In the genomic region with DNA sequence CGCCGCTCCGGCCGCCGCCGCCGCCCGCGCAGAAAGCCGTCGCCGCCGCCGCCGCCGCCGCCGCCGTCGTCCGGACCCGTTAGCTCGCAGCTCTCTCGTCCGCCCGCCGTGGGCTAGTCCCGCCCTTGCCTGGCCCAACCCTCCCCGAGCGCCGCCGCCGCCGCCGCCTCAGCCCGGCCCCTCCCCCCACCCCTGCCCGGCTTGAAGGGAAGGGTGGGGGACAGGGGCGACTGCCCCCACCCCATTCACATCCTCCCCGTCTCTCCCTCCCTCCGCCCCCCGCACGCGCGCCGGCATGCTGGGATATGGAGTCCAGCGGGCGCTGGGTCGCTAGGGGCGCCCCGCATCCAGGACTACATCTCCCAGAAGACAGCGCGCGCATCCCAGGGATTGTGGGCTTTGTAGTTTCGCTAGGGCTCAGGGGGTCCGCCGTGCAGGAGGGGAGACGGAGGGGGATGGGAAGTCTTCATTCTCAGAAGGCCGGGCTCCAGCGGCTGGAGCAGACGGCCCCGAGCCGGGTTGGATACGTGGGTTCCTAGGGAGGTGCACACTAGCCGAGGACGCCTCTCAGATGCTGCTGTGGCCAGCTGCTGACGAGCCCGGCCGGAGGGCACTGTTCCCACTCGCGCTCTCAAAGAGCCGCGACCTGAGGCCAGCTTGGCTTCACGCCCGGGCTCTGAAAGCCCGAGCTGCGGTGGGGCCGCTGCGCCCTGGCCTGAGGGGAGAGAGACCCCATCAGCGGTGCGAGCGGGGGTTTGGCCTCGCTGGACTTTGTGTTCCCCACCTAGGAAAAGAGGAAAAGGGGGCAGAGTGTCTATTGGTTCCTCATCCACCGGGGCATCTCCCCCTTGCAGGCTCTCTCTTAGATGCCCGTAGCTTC, we compare ENCODE assay signal across 8 cellular contexts. TPM values are rescaled to one million over a fixed set of nuclear protein-coding genes. Genes with fewer than 3 reads are reported as not detected.
DNase-seq lines count a peak whose midpoint lies in the region; ATAC-seq and TF ChIP-seq lines count a peak whose summit lies in the region.

A gene with protein sequence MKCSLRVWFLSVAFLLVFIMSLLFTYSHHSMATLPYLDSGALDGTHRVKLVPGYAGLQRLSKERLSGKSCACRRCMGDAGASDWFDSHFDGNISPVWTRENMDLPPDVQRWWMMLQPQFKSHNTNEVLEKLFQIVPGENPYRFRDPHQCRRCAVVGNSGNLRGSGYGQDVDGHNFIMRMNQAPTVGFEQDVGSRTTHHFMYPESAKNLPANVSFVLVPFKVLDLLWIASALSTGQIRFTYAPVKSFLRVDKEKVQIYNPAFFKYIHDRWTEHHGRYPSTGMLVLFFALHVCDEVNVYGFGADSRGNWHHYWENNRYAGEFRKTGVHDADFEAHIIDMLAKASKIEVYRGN (minus strand): TSS at position 118 of the 880 bp plus-strand sequence. CDS start 40,570 bp downstream, outside the sequence.

- H3K4me3 Mint-ChIP-seq in Caco-2 (ENCODE audit: unreplicated experiment), result peak within 1 kb of the TSS; percentile 92

- no peaks in the 10 kb centered on the region for H3K27me3 Mint-ChIP-seq in Caco-2 (ENCODE audit: insufficient read depth, unreplicated experiment)

- POLR2A ChIA-PET in Caco-2 (lab: Charles Lee), result interaction anchor here (0.5 to 0.8 kb wide), 3 partner anchors 11 to 58 kb away, joined by 3 to 6 read pairs (median 4); a partner anchor contains a TSS

- H3K4me1 ChIP-seq in Caco-2 (peaks cover 45% of the 10 kb centered on the region), HUES48 (ENCODE audit: control insufficient read depth, insufficient read depth, low read length) (peaks cover 25% of the 10 kb centered on the region)

- intact Hi-C loops in Caco-2 (cut with micrococcal nuclease; ENCODE audit: unreplicated experiment), result loop anchor here (1.0 to 2.0 kb wide), 4 partner anchors 11 to 58 kb away; a partner anchor contains a TSS

- DNase-seq in Caco-2, result peak; percentile 96 to 97
- DNase-seq in OCI-M1 (lab: John Stamatoyannopoulos, UW), result peak; percentile 96
- DNase-seq in activated T-cell treated with anti-CD3 and anti-CD28 coated beads for 24 hours (ENCODE audit: low read depth), result peak; percentile 90
- peak; percentile 89 for DNase-seq in epithelial cell of esophagus (ENCODE audit: low read depth)
- peak; percentile 93 for DNase-seq in mucosa of gallbladder (ENCODE audit: low spot score)
- peak; percentile 93 for DNase-seq in stimulated activated CD8-positive, alpha-beta memory T cell treated with anti-CD3 and anti-CD28 coated beads, Interleukin-4, amount 100 ng/mL, for 24 hours (ENCODE audit: low read depth)

- peak within 1 kb of the TSS; percentile 90 for H3K27ac ChIP-seq in HUES48 (ENCODE audit: low read depth, low read length)

- H3K9me3 ChIP-seq in Caco-2 (no peaks in the 10 kb centered on the region), HUES48 (ENCODE audit: control insufficient read depth, insufficient read depth, low read length) (no peaks in the 10 kb centered on the region)

- H3K9me3 Mint-ChIP-seq in Caco-2 (ENCODE audit: unreplicated experiment), result no peaks in the 10 kb centered on the region

- H3K4me3 ChIP-seq in Caco-2 (ENCODE audit: low read depth, low read length), result peak within 1 kb of the TSS; percentile 90
- peak within 1 kb of the TSS; percentile 85 for H3K4me3 ChIP-seq in HUES48 (ENCODE audit: low read depth, low read length)
- H3K4me3 ChIP-seq in epithelial cell of esophagus (ENCODE audit: low read length), result peak within 1 kb of the TSS; percentile 59

- H3K27me3 ChIP-seq in Caco-2 (replicated peaks; ENCODE audit: control insufficient read depth, insufficient read depth, low read length) (no peaks in the 10 kb centered on the region), HUES48 (ENCODE audit: control insufficient read depth, insufficient read depth, low read length) (no peaks in the 10 kb centered on the region)

- peak within 1 kb of the TSS; percentile 67 for H3K27ac Mint-ChIP-seq in Caco-2 (ENCODE audit: unreplicated experiment)

- peak; percentile 59 for ATAC-seq in GM21367 (IDR thresholded peaks at IDR 0.05; ENCODE audit: unreplicated experiment)

- H3K9ac ChIP-seq in HUES48 (ENCODE audit: low read depth, low read length), result peak within 1 kb of the TSS; percentile 73

- peak; percentile 23 to 46 for TF ChIP-seq CTCF in Caco-2 (IDR thresholded peaks at IDR 0.05; ENCODE audit: insufficient read depth in 1 of 2, low read depth in 1 of 2, low read length in 1 of 2, severe bottlenecking in 1 of 2, unreplicated experiment in 1 of 2)
- TF ChIP-seq CTCF in epithelial cell of esophagus (IDR thresholded peaks at IDR 0.05; ENCODE audit: insufficient read depth, low read depth, low read length, missing control alignments), result no peak

- CTCF ChIA-PET in Caco-2 (lab: Charles Lee), result interaction anchor here (0.6 to 2.9 kb wide), 5 partner anchors 12 to 214 kb away, joined by 3 to 12 read pairs (median 6); a partner anchor contains a TSS

- H3K36me3 ChIP-seq in Caco-2 (ENCODE audit: control insufficient read depth, insufficient read depth, low read length) (no peaks in the 10 kb centered on the region; the same call in none of the 2 replicates), HUES48 (ENCODE audit: control insufficient read depth, insufficient read depth, low read length) (no peaks in the 10 kb centered on the region)

- H3K36me3 Mint-ChIP-seq in Caco-2 (ENCODE audit: insufficient read depth, unreplicated experiment), result peaks cover 2% of the 10 kb centered on the region

- peaks cover 20% of the 10 kb centered on the region for H3K4me1 Mint-ChIP-seq in Caco-2 (ENCODE audit: low read depth, unreplicated experiment)

- BruUV-seq in Caco-2 (replicated peaks; lab: Mats Ljungman, UMichigan), result no TSS peak

RNA-seq across cellular contexts. Expression of the gene that starts here (rescaled TPM):
- total RNA-seq in Caco-2 (2022) (30.3 and 31.1 TPM in 2 replicates), mucosa of gallbladder (22.9 TPM)

Comparison
In these comparisons a context has a peak if more than half of its experiments do, and no peak if none do; other contexts are left out.
1. Peak in every context shown above with its lines: DNase-seq, ATAC-seq, H3K4me3 ChIP-seq and H3K27ac ChIP-seq.